ENCODE assay signal across 2 cellular contexts in genomic region chr20:13338097-13338661, GRCh38.
TF ChIP-seq lines count a peak whose summit lies in the region.

No MANE protein-coding gene starts in this region.

TF ChIP-seq in A549, 52 proteins besides CTCF, POLR2A, EP300 and RAD21 (continued from another document):
- TF ChIP-seq KDM5A (IDR thresholded peaks at IDR 0.05), result no peak

TF ChIP-seq in GM12878, 131 proteins besides CTCF, POLR2A, EP300 and RAD21 (continued from another document and continues in another):
- TF ChIP-seq HSF1 (IDR thresholded peaks at IDR 0.05; ENCODE audit: low read depth, low read length), result no peak
- TF ChIP-seq, protein P1, sequence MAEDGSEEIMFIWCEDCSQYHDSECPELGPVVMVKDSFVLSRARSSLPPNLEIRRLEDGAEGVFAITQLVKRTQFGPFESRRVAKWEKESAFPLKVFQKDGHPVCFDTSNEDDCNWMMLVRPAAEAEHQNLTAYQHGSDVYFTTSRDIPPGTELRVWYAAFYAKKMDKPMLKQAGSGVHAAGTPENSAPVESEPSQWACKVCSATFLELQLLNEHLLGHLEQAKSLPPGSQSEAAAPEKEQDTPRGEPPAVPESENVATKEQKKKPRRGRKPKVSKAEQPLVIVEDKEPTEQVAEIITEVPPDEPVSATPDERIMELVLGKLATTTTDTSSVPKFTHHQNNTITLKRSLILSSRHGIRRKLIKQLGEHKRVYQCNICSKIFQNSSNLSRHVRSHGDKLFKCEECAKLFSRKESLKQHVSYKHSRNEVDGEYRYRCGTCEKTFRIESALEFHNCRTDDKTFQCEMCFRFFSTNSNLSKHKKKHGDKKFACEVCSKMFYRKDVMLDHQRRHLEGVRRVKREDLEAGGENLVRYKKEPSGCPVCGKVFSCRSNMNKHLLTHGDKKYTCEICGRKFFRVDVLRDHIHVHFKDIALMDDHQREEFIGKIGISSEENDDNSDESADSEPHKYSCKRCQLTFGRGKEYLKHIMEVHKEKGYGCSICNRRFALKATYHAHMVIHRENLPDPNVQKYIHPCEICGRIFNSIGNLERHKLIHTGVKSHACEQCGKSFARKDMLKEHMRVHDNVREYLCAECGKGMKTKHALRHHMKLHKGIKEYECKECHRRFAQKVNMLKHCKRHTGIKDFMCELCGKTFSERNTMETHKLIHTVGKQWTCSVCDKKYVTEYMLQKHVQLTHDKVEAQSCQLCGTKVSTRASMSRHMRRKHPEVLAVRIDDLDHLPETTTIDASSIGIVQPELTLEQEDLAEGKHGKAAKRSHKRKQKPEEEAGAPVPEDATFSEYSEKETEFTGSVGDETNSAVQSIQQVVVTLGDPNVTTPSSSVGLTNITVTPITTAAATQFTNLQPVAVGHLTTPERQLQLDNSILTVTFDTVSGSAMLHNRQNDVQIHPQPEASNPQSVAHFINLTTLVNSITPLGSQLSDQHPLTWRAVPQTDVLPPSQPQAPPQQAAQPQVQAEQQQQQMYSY (CRISPR knock-in tag; IDR thresholded peaks at IDR 0.05), result no peak
- TF ChIP-seq, protein P2, sequence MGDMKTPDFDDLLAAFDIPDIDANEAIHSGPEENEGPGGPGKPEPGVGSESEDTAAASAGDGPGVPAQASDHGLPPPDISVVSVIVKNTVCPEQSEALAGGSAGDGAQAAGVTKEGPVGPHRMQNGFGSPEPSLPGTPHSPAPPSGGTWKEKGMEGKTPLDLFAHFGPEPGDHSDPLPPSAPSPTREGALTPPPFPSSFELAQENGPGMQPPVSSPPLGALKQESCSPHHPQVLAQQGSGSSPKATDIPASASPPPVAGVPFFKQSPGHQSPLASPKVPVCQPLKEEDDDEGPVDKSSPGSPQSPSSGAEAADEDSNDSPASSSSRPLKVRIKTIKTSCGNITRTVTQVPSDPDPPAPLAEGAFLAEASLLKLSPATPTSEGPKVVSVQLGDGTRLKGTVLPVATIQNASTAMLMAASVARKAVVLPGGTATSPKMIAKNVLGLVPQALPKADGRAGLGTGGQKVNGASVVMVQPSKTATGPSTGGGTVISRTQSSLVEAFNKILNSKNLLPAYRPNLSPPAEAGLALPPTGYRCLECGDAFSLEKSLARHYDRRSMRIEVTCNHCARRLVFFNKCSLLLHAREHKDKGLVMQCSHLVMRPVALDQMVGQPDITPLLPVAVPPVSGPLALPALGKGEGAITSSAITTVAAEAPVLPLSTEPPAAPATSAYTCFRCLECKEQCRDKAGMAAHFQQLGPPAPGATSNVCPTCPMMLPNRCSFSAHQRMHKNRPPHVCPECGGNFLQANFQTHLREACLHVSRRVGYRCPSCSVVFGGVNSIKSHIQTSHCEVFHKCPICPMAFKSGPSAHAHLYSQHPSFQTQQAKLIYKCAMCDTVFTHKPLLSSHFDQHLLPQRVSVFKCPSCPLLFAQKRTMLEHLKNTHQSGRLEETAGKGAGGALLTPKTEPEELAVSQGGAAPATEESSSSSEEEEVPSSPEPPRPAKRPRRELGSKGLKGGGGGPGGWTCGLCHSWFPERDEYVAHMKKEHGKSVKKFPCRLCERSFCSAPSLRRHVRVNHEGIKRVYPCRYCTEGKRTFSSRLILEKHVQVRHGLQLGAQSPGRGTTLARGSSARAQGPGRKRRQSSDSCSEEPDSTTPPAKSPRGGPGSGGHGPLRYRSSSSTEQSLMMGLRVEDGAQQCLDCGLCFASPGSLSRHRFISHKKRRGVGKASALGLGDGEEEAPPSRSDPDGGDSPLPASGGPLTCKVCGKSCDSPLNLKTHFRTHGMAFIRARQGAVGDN (IDR thresholded peaks at IDR 0.05), result 0 out of 2 replicates have a peak, but pooled peaks have one; percentile 75
- no peak for TF ChIP-seq RBBP5 (conservative IDR thresholded peaks at IDR 0.05)
- TF ChIP-seq IRF4 (IDR thresholded peaks at IDR 0.05; ENCODE audit: low read depth, low read length), result no peak
- TF ChIP-seq NRF1 (conservative IDR thresholded peaks at IDR 0.05; ENCODE audit: low read depth, low read length), result no peak
- TF ChIP-seq, protein P3, sequence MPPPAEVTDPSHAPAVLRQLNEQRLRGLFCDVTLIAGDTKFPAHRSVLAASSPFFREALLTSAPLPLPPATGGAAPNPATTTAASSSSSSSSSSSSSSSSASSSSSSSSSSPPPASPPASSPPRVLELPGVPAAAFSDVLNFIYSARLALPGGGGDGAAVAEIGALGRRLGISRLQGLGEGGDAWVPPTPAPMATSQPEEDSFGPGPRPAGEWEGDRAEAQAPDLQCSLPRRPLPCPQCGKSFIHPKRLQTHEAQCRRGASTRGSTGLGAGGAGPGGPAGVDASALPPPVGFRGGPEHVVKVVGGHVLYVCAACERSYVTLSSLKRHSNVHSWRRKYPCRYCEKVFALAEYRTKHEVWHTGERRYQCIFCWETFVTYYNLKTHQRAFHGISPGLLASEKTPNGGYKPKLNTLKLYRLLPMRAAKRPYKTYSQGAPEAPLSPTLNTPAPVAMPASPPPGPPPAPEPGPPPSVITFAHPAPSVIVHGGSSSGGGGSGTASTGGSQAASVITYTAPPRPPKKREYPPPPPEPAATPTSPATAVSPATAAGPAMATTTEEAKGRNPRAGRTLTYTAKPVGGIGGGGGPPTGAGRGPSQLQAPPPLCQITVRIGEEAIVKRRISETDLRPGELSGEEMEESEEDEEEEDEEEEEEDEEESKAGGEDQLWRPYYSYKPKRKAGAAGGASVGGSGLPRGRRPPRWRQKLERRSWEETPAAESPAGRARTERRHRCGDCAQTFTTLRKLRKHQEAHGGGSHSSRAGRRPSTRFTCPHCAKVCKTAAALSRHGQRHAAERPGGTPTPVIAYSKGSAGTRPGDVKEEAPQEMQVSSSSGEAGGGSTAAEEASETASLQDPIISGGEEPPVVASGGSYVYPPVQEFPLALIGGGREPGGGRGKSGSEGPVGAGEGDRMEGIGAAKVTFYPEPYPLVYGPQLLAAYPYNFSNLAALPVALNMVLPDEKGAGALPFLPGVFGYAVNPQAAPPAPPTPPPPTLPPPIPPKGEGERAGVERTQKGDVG (CRISPR knock-in tag; IDR thresholded peaks at IDR 0.05), result no peak
- peak; percentile 18; the same call in 1 of the 2 replicates for TF ChIP-seq MTA2 (IDR thresholded peaks at IDR 0.05; ENCODE audit: low read depth)
- no peak for TF ChIP-seq LARP7 (IDR thresholded peaks at IDR 0.05)
- no peak for TF ChIP-seq WRNIP1 (IDR thresholded peaks at IDR 0.05; ENCODE audit: borderline replicate concordance, low read depth, low read length)
- TF ChIP-seq MTA3 (IDR thresholded peaks at IDR 0.05; ENCODE audit: borderline replicate concordance, low read length), result no peak
- TF ChIP-seq RCOR1 (conservative IDR thresholded peaks at IDR 0.05; ENCODE audit: low read depth, low read length), result no peak
- TF ChIP-seq, protein P4, sequence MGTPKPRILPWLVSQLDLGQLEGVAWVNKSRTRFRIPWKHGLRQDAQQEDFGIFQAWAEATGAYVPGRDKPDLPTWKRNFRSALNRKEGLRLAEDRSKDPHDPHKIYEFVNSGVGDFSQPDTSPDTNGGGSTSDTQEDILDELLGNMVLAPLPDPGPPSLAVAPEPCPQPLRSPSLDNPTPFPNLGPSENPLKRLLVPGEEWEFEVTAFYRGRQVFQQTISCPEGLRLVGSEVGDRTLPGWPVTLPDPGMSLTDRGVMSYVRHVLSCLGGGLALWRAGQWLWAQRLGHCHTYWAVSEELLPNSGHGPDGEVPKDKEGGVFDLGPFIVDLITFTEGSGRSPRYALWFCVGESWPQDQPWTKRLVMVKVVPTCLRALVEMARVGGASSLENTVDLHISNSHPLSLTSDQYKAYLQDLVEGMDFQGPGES (IDR thresholded peaks at IDR 0.05), result no peak
- no peak for TF ChIP-seq HDGF (IDR thresholded peaks at IDR 0.05)
- no peak for TF ChIP-seq CREB1 (IDR thresholded peaks at IDR 0.05; ENCODE audit: low read depth)
- no peak for TF ChIP-seq CHD1 (IDR thresholded peaks at IDR 0.05; ENCODE audit: low read depth, low read length)
- peak; percentile 47; the same call in 1 of the 2 replicates for TF ChIP-seq NR2F1 (conservative IDR thresholded peaks at IDR 0.05)
- TF ChIP-seq CBFB (IDR thresholded peaks at IDR 0.05; ENCODE audit: low read depth), result no peak
- TF ChIP-seq, protein P5, sequence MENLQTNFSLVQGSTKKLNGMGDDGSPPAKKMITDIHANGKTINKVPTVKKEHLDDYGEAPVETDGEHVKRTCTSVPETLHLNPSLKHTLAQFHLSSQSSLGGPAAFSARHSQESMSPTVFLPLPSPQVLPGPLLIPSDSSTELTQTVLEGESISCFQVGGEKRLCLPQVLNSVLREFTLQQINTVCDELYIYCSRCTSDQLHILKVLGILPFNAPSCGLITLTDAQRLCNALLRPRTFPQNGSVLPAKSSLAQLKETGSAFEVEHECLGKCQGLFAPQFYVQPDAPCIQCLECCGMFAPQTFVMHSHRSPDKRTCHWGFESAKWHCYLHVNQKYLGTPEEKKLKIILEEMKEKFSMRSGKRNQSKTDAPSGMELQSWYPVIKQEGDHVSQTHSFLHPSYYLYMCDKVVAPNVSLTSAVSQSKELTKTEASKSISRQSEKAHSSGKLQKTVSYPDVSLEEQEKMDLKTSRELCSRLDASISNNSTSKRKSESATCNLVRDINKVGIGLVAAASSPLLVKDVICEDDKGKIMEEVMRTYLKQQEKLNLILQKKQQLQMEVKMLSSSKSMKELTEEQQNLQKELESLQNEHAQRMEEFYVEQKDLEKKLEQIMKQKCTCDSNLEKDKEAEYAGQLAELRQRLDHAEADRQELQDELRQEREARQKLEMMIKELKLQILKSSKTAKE (IDR thresholded peaks at IDR 0.05; ENCODE audit: low read depth, poor library complexity, severe bottlenecking), result no peak
- no peak for TF ChIP-seq RAD51 (IDR thresholded peaks at IDR 0.05)
- no peak for TF ChIP-seq ZNF217 (IDR thresholded peaks at IDR 0.05)
- TF ChIP-seq KAT2A (conservative IDR thresholded peaks at IDR 0.05; ENCODE audit: control insufficient read depth, low read depth, low read length), result no peak
- TF ChIP-seq SUZ12 (IDR thresholded peaks at IDR 0.05; ENCODE audit: unreplicated experiment), result no peak
- 0 out of 2 replicates have a peak, but pooled peaks have one; percentile 20 for TF ChIP-seq TCF12 (IDR thresholded peaks at IDR 0.05; ENCODE audit: low read depth, low read length)
- TF ChIP-seq YY1 (IDR thresholded peaks at IDR 0.05; ENCODE audit: low read depth, low read length), result peak; percentile 64; the same call in 1 of the 2 replicates
- TF ChIP-seq, protein P6, sequence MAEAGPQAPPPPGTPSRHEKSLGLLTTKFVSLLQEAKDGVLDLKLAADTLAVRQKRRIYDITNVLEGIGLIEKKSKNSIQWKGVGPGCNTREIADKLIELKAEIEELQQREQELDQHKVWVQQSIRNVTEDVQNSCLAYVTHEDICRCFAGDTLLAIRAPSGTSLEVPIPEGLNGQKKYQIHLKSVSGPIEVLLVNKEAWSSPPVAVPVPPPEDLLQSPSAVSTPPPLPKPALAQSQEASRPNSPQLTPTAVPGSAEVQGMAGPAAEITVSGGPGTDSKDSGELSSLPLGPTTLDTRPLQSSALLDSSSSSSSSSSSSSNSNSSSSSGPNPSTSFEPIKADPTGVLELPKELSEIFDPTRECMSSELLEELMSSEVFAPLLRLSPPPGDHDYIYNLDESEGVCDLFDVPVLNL (IDR thresholded peaks at IDR 0.05; ENCODE audit: low read depth, low read length), result no peak
- TF ChIP-seq ELK1 (IDR thresholded peaks at IDR 0.05; ENCODE audit: low read depth, low read length), result no peak
- TF ChIP-seq SRF (IDR thresholded peaks at IDR 0.05; ENCODE audit: low read depth in 2 of 2, low read length in 2 of 2), result no peak
- no peak for TF ChIP-seq NKRF (conservative IDR thresholded peaks at IDR 0.05)
- no peak for TF ChIP-seq FOXM1 (IDR thresholded peaks at IDR 0.05; ENCODE audit: low read depth, low read length)
- TF ChIP-seq, protein P7, sequence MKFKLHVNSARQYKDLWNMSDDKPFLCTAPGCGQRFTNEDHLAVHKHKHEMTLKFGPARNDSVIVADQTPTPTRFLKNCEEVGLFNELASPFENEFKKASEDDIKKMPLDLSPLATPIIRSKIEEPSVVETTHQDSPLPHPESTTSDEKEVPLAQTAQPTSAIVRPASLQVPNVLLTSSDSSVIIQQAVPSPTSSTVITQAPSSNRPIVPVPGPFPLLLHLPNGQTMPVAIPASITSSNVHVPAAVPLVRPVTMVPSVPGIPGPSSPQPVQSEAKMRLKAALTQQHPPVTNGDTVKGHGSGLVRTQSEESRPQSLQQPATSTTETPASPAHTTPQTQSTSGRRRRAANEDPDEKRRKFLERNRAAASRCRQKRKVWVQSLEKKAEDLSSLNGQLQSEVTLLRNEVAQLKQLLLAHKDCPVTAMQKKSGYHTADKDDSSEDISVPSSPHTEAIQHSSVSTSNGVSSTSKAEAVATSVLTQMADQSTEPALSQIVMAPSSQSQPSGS (IDR thresholded peaks at IDR 0.05; ENCODE audit: low read length), result no peak
- TF ChIP-seq BHLHE40 (IDR thresholded peaks at IDR 0.05; ENCODE audit: borderline replicate concordance in 1 of 2, low read depth in 2 of 2, low read length in 1 of 2), result 0 out of 4 replicates have a peak, but pooled peaks of 1 of the 2 experiments have one; percentile 3
- no peak for TF ChIP-seq NBN (IDR thresholded peaks at IDR 0.05)
- TF ChIP-seq POU2F2 (IDR thresholded peaks at IDR 0.05; ENCODE audit: borderline replicate concordance, low read depth, low read length), result 0 out of 3 replicates have a peak, but pooled peaks have one; percentile 32
- TF ChIP-seq BCL11A (IDR thresholded peaks at IDR 0.05; ENCODE audit: low read depth, low read length), result 0 out of 2 replicates have a peak, but pooled peaks have one; percentile 32
- TF ChIP-seq SP1 (IDR thresholded peaks at IDR 0.05; ENCODE audit: low read depth, low read length), result no peak
